Comparison of ENCODE assay signal across 20 cellular contexts in genomic region chr22:20458530-20459151, GRCh38. TPM values are rescaled to one million over a fixed set of nuclear protein-coding genes. Genes with fewer than 3 reads are reported as not detected.
DNase-seq lines count a peak whose midpoint lies in the region; ATAC-seq, FAIRE-seq and TF ChIP-seq lines count a peak whose summit lies in the region.
"Had no signal": no experiment of that assay in that cellular context is flagged by ENCODE, and none has a peak within 500 bp of the region (broad histone marks: within the 10 kb centered on the region; RNA-seq: fewer than 3 reads in every experiment).

No MANE protein-coding gene starts in this region.

- no peaks in the 10 kb centered on the region for H3K79me2 ChIP-seq in neural progenitor cell (ENCODE audit: low read depth)

- no peak for TF ChIP-seq CTCF in right atrium auricular region (IDR thresholded peaks at IDR 0.05)
- TF ChIP-seq CTCF in brain (conservative IDR thresholded peaks at IDR 0.05), result no peak
- TF ChIP-seq CTCF in neural progenitor cell (IDR thresholded peaks at IDR 0.05), result no peak

- FAIRE-seq in urothelium cell line (lab: Jason Lieb, UNC), result peak; percentile 40
- FAIRE-seq: GM18507 had no signal

- H3K4me1 Mint-ChIP-seq in brain, result peaks cover 29% of the 10 kb centered on the region
- H3K4me1 Mint-ChIP-seq in neural progenitor cell, result peaks cover 32% of the 10 kb centered on the region
- peaks cover 41% of the 10 kb centered on the region for H3K4me1 Mint-ChIP-seq in activated T-cell treated with anti-CD3 and anti-CD28 coated beads, Interleukin-2, amount 50 U/mL, for 4 hours (ENCODE audit: low read depth)

- H3K4me3 Mint-ChIP-seq in brain (no peak overlapping the region), neural progenitor cell (no peak overlapping the region)
- no peak overlapping the region for H3K4me3 Mint-ChIP-seq in activated T-cell treated with anti-CD3 and anti-CD28 coated beads, Interleukin-2, amount 50 U/mL, for 4 hours
- H3K4me3 Mint-ChIP-seq: H9 had no signal

- H3K9me3 ChIP-seq in right atrium auricular region, result no peaks in the 10 kb centered on the region
- H3K9me3 ChIP-seq in neural progenitor cell (ENCODE audit: low read depth), result no peaks in the 10 kb centered on the region

- intact Hi-C loops in Right ventricle myocardium inferior (cut with DNase I), result loop anchor here (5.0 to 10.0 kb wide), 2 partner anchors 39 to 64 kb away; partner anchors contain the start of genes KLHL22 and ZNF74

- H3K27me3 ChIP-seq in right atrium auricular region (no peaks in the 10 kb centered on the region), neural progenitor cell (no peaks in the 10 kb centered on the region)

- H3K36me3 Mint-ChIP-seq in brain, result peaks cover 53% of the 10 kb centered on the region
- H3K36me3 Mint-ChIP-seq in neural progenitor cell, result peaks cover 29% of the 10 kb centered on the region
- peaks cover 26% of the 10 kb centered on the region for H3K36me3 Mint-ChIP-seq in activated T-cell treated with anti-CD3 and anti-CD28 coated beads, Interleukin-2, amount 50 U/mL, for 4 hours (ENCODE audit: insufficient read depth)

- no peak overlapping the region for H3K4me2 ChIP-seq in neural progenitor cell

- peaks cover 15% of the 10 kb centered on the region for H3F3A ChIP-seq in neural progenitor cell (ENCODE audit: low read depth)

- DNase-seq in Right ventricle myocardium inferior (ENCODE audit: missing footprints), result peak; percentile 11
- no peak for DNase-seq in right atrium auricular region (ENCODE audit: low spot score)
- no peak for DNase-seq in neural progenitor cell (ENCODE audit: low spot score)
- DNase-seq in urothelium cell line (ENCODE audit: low spot score), result no peak
- DNase-seq in NCI-H2107 (lab: John Stamatoyannopoulos, UW), result no peak
- no peak for DNase-seq in pons (ENCODE audit: low spot score)
- no peak for DNase-seq in activated T-cell treated with anti-CD3 and anti-CD28 coated beads, Interleukin-2, amount 50 U/mL, for 4 hours
- DNase-seq: DMS53, GDM1, GM23248, H9, Kasumi-1, NCI-H1694, NCI-H2081, NCI-H524 treated with DMSO at 0.1 percent for 48 hours, NCI-H82 had no signal

- no peak for ATAC-seq in Right ventricle myocardium inferior
- ATAC-seq in activated T-cell treated with anti-CD3 and anti-CD28 coated beads, Interleukin-2, amount 50 U/mL, for 4 hours, result no peak
- ATAC-seq: Panc1 had no signal

- H4K20me1 ChIP-seq in neural progenitor cell (ENCODE audit: low read depth), result peaks cover 4% of the 10 kb centered on the region

- H3K9me3 Mint-ChIP-seq in brain, result no peaks in the 10 kb centered on the region
- H3K9me3 Mint-ChIP-seq in neural progenitor cell, result no peaks in the 10 kb centered on the region
- H3K9me3 Mint-ChIP-seq in activated T-cell treated with anti-CD3 and anti-CD28 coated beads, Interleukin-2, amount 50 U/mL, for 4 hours, result no peaks in the 10 kb centered on the region
- H3K9me3 Mint-ChIP-seq: H9 had no signal

- H2AFZ ChIP-seq in neural progenitor cell (replicated peaks), result no peak overlapping the region
- H2AFZ ChIP-seq: GM23248 had no signal

- H3K4me3 ChIP-seq in right atrium auricular region, result no peak overlapping the region
- H3K4me3 ChIP-seq in neural progenitor cell, result no peak overlapping the region
- H3K4me3 ChIP-seq: GM23248 had no signal

- H3K9ac ChIP-seq in neural progenitor cell, result no peak overlapping the region
- H3K9ac ChIP-seq: GM23248 had no signal

- H3K27ac Mint-ChIP-seq in brain (peak overlapping the region in 3 of 5 experiments; percentile 31 to 74 (median 65)), neural progenitor cell (peak overlapping the region; percentile 6)

- H3K27me3 Mint-ChIP-seq in brain (peaks cover 3% of the 10 kb centered on the region), neural progenitor cell (ENCODE audit: insufficient read depth, low read depth) (peaks cover 6% of the 10 kb centered on the region)
- no peaks in the 10 kb centered on the region for H3K27me3 Mint-ChIP-seq in activated T-cell treated with anti-CD3 and anti-CD28 coated beads, Interleukin-2, amount 50 U/mL, for 4 hours (ENCODE audit: low read depth)

- H3K27ac ChIP-seq in right atrium auricular region (no peak overlapping the region), neural progenitor cell (no peak overlapping the region)
- H3K27ac ChIP-seq: C4-2B, GM23248 had no signal

- H3K4me1 ChIP-seq in right atrium auricular region, result peaks cover 0 to 7% of the 10 kb centered on the region in 2 donors
- peaks cover 10% of the 10 kb centered on the region for H3K4me1 ChIP-seq in neural progenitor cell

- H3K36me3 ChIP-seq in right atrium auricular region, result no peaks in the 10 kb centered on the region
- H3K36me3 ChIP-seq in neural progenitor cell, result no peaks in the 10 kb centered on the region

RNA-seq across cellular contexts. Expression of gene SCARF2, which starts 21.0 kb away (rescaled TPM):
- total RNA-seq in Right ventricle myocardium inferior, result 3.0 TPM
- total RNA-seq in right atrium auricular region, result 10 to 100 TPM in 1 of 2 donors, 1 to 10 TPM in 1; 6.5 to 11.0 TPM
- 1.9 TPM for polyA plus RNA-seq in brain (ENCODE audit: insufficient read depth, low read depth, low replicate concordance)
- total RNA-seq in neural progenitor cell (ENCODE audit: low replicate concordance), result 0.22 and 3.9 TPM in 2 replicates
- total RNA-seq in activated T-cell treated with anti-CD3 and anti-CD28 coated beads, Interleukin-2, amount 50 U/mL, for 4 hours, result under 1 TPM; 0.24 to 0.46 (median 0.37) TPM

RNA-seq across cellular contexts. Expression of gene KLHL22, which starts 37.0 kb away (rescaled TPM):
- total RNA-seq in Right ventricle myocardium inferior (12.4 TPM), right atrium auricular region (10 to 100 TPM; 16.0 to 21.9 TPM), neural progenitor cell (ENCODE audit: low replicate concordance) (14.3 and 31.9 TPM in 2 replicates)
- polyA plus RNA-seq in brain (ENCODE audit: insufficient read depth, low read depth, low replicate concordance), result 37.0 TPM
- total RNA-seq in activated T-cell treated with anti-CD3 and anti-CD28 coated beads, Interleukin-2, amount 50 U/mL, for 4 hours, result 1 to 10 TPM; 4.6 to 5.8 (median 5.7) TPM

RNA-seq across cellular contexts. Expression of gene MED15, which starts 48.8 kb away (rescaled TPM):
- 38.1 TPM for total RNA-seq in Right ventricle myocardium inferior
- 10 to 100 TPM; 18.8 to 40.6 TPM for total RNA-seq in right atrium auricular region
- 50.1 TPM for polyA plus RNA-seq in brain (ENCODE audit: insufficient read depth, low read depth, low replicate concordance)
- total RNA-seq in neural progenitor cell (ENCODE audit: low replicate concordance), result 11.4 and 21.3 TPM in 2 replicates
- total RNA-seq in activated T-cell treated with anti-CD3 and anti-CD28 coated beads, Interleukin-2, amount 50 U/mL, for 4 hours, result 10 to 100 TPM; 83.2 to 90.5 (median 84.0) TPM
